In the genomic region with DNA sequence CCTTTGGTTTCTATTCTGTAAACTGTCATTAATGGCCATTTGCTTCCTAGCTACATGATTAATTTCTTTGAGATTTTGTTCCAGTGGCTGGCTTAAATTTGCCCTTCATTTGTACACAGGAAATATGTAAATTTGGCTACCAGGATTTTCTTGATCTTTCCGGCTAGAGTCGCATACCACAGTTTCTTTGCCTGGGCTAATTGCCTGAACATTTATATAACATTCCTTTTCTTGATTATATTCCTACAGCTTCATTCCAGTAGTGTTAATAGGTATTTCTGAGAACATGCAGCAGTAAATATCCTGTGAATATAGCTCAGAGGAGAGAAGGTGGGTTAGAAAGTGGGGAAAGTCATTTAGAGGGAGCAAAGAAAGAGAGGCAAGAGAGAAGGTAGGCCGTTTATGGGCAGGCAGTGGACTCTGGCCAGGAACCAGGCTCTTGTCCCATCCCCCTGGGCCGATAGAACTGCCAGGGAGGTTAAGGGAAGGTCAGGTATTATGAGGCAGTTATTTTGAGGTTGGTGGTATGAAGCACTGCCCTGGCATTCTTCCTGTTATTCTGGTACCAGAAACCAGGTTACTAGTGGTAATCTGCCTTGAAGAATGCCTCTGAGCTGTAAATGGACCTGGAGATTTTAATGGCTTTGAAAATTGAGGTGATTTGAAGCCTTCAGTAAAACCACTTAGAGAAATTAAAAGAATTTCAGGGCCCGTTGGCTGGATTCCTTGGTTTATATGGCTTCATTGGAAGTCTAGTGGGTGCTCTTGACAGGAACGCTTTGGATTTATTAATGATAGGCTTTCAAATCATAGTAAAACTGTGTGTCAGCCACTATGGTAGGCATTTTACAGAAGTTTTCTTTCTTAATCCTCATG, we compare ENCODE assay signal across 8 cellular contexts. TPM values are rescaled to one million over a fixed set of nuclear protein-coding genes. Genes with fewer than 3 reads are reported as not detected.
A peak's percentile ranks its signal among the peaks of the same experiment; 100 is the strongest.
DNase-seq lines count a peak whose midpoint lies in the region; ATAC-seq, FAIRE-seq and TF ChIP-seq lines count a peak whose summit lies in the region.

No MANE protein-coding gene starts in this region.

- ATAC-seq in esophagus mucosa (peak; percentile 59), GM19463 (IDR thresholded peaks at IDR 0.05; ENCODE audit: unreplicated experiment) (no peak)

- H3F3A ChIP-seq in SK-N-SH (replicated peaks; ENCODE audit: insufficient read depth): peaks cover 14% of the 10 kb centered on the region
- no peaks in the 10 kb centered on the region for H3F3A ChIP-seq in neural cell (ENCODE audit: insufficient read depth, low read length, poor library complexity, severe bottlenecking)

- POLR2A ChIA-PET in SK-N-SH (lab: Yijun Ruan, JAX): no interaction called here

- DNase-seq in H54 (ENCODE audit: insufficient read length, low spot score): peak; percentile 67
- DNase-seq in SK-N-SH: peak; percentile 26
- no peak for DNase-seq in GM12892 (ENCODE audit: insufficient read length)
- no peak for DNase-seq in NCI-H1417 treated with DMSO at 0.1 percent for 48 hours (lab: John Stamatoyannopoulos, UW)
- no peak for DNase-seq in 8988T

- TF ChIP-seq RAD21 in SK-N-SH (IDR thresholded peaks at IDR 0.05; ENCODE audit: low read length) (no peak), neural cell (conservative IDR thresholded peaks at IDR 0.05) (no peak)

- H3K79me2 ChIP-seq in SK-N-SH (ENCODE audit: insufficient read depth) (peaks cover 93% of the 10 kb centered on the region), neural cell (replicated peaks; ENCODE audit: insufficient read depth, low read length) (peaks cover 82% of the 10 kb centered on the region)

- no peaks in the 10 kb centered on the region for H3K27me3 ChIP-seq in SK-N-SH (ENCODE audit: insufficient read depth)
- H3K27me3 ChIP-seq in neural cell (ENCODE audit: insufficient read depth, low read depth, low read length): no peaks in the 10 kb centered on the region

- H4K20me1 ChIP-seq in SK-N-SH (ENCODE audit: insufficient read depth) (peaks cover 88% of the 10 kb centered on the region), neural cell (ENCODE audit: insufficient read depth) (peaks cover 16% of the 10 kb centered on the region)

- peak; percentile 91 for FAIRE-seq in H54 (lab: Jason Lieb, UNC)
- FAIRE-seq in GM12892 (lab: Jason Lieb, UNC): no peak

- CTCF ChIA-PET in SK-N-SH (lab: Yijun Ruan, JAX): interaction anchor here (0.7 to 2.5 kb wide), 4 partner anchors 23 to 111 kb away, joined by 3 to 9 read pairs (median 4); a partner anchor contains a TSS

- H3K9me2 ChIP-seq in SK-N-SH: no peaks in the 10 kb centered on the region
- H3K9me2 ChIP-seq in neural cell (ENCODE audit: insufficient read depth, low read length): no peaks in the 10 kb centered on the region

- H3K4me2 ChIP-seq in SK-N-SH (peak overlapping the region; percentile 53; the same call in 1 of the 2 replicates), neural cell (ENCODE audit: low read length) (no peak overlapping the region)

- 44% methylated on average over 6 of the region's 6 CpGs for WGBS in SK-N-SH (ENCODE audit: low lambda C conversion rate)

- H3K4me3 ChIP-seq in SK-N-SH (ENCODE audit: low read depth in 2 of 2, low read length in 1 of 2) (peak overlapping the region; percentile 5 to 21; a peak in 2 of 4 replicates), neural cell (ENCODE audit: low read length) (peak overlapping the region; percentile 100)

- peaks cover 21 to 48% of the 10 kb centered on the region in 2 experiments for H3K4me1 ChIP-seq in SK-N-SH (ENCODE audit: control insufficient read depth in 1 of 2, insufficient read depth in 2 of 2, low read depth in 1 of 2, low read length in 1 of 2)

- H2AFZ ChIP-seq in SK-N-SH (ENCODE audit: low read depth): no peak overlapping the region
- no peak overlapping the region for H2AFZ ChIP-seq in neural cell (ENCODE audit: low read depth, low read length)

- TF ChIP-seq EP300 in SK-N-SH (IDR thresholded peaks at IDR 0.05; ENCODE audit: borderline replicate concordance in 1 of 2, low read depth in 1 of 2, low read length in 1 of 2) (no peak), neural cell (conservative IDR thresholded peaks at IDR 0.05; ENCODE audit: poor library complexity, severe bottlenecking) (no peak)

- no peak for TF ChIP-seq CTCF in SK-N-SH (IDR thresholded peaks at IDR 0.05)
- TF ChIP-seq CTCF in neural cell (IDR thresholded peaks at IDR 0.05; ENCODE audit: poor library complexity, severe bottlenecking): no peak

- H3K9me3 ChIP-seq in SK-N-SH (no peaks in the 10 kb centered on the region), neural cell (ENCODE audit: low read length) (no peaks in the 10 kb centered on the region)

- H3K36me3 ChIP-seq in SK-N-SH (replicated peaks in 1 of 2; ENCODE audit: control insufficient read depth in 1 of 2, insufficient read depth in 2 of 2, low read length in 1 of 2) (peaks cover 0 to 13% of the 10 kb centered on the region in 2 experiments), neural cell (ENCODE audit: insufficient read depth, low read length) (no peaks in the 10 kb centered on the region)

- peak overlapping the region; percentile 8; the same call in 1 of the 2 replicates for H3K9ac ChIP-seq in SK-N-SH
- H3K9ac ChIP-seq in neural cell (ENCODE audit: low read length): no peak overlapping the region

- TF ChIP-seq POLR2A in H54 (IDR thresholded peaks at IDR 0.05; ENCODE audit: low read depth, low read length) (no peak), GM12892 (IDR thresholded peaks at IDR 0.05; ENCODE audit: low read depth, low read length) (no peak)

- H3K27ac ChIP-seq in SK-N-SH (ENCODE audit: low read depth in 2 of 2, low read length in 1 of 2) (peak overlapping the region; percentile 60 to 78), neural cell (ENCODE audit: low read length) (peak overlapping the region; percentile 11)

TF ChIP-seq in SK-N-SH, 30 proteins besides CTCF, POLR2A, EP300 and RAD21 (continues in another document):
- TF ChIP-seq MEF2A (IDR thresholded peaks at IDR 0.05; ENCODE audit: borderline replicate concordance, low read depth) (peak; percentile 49; the same call in 1 of the 2 replicates), POLR2AphosphoS5 (IDR thresholded peaks at IDR 0.05; ENCODE audit: low read depth, low read length) (no peak; the same call in 1 of the 2 replicates), SIN3A (IDR thresholded peaks at IDR 0.05; ENCODE audit: borderline replicate concordance, low read depth, low read length) (0 out of 2 replicates have a peak, but pooled peaks have one; percentile 26), FOXJ3 (CRISPR knock-in tag; IDR thresholded peaks at IDR 0.05) (no peak), TCF12 (IDR thresholded peaks at IDR 0.05) (peak; percentile 35; the same call in 1 of the 2 replicates), NFIC (IDR thresholded peaks at IDR 0.05; ENCODE audit: borderline replicate concordance) (peak; percentile 63), GATA2 (CRISPR knock-in tag; IDR thresholded peaks at IDR 0.05) (no peak), SMC3 (IDR thresholded peaks at IDR 0.05; ENCODE audit: low read depth, low read length) (no peak), RXRA (IDR thresholded peaks at IDR 0.05; ENCODE audit: borderline replicate concordance, low read depth) (peak; percentile 95; the same call in 1 of the 2 replicates)

TF ChIP-seq in neural cell, 6 proteins besides CTCF, POLR2A, EP300 and RAD21 (continues in another document):
- TF ChIP-seq MXI1 (conservative IDR thresholded peaks at IDR 0.05; ENCODE audit: poor library complexity, severe bottlenecking): no peak
- TF ChIP-seq SMC3 (conservative IDR thresholded peaks at IDR 0.05; ENCODE audit: poor library complexity): no peak
- no peak for TF ChIP-seq TAF1 (IDR thresholded peaks at IDR 0.05; ENCODE audit: low read depth)
- TF ChIP-seq POLR2AphosphoS5 (IDR thresholded peaks at IDR 0.05): no peak

RNA-seq across cellular contexts. Expression of a gene that starts 4.4 kb away (rescaled TPM):
- polyA plus RNA-seq in SK-N-SH (2012; rRNA removed) (118 and 122 TPM in 2 replicates), neural cell (139 and 145 TPM in 2 replicates)
- 121 and 154 TPM in 2 replicates for polyA plus RNA-seq in SK-N-SH (2012; cell fraction: cytosol; rRNA removed)
- polyA plus RNA-seq in SK-N-SH (2012; cell fraction: nucleus; rRNA removed): 198 and 234 TPM in 2 replicates
- total RNA-seq in esophagus mucosa: 198 TPM
- 119 and 140 TPM in 2 replicates for polyA minus RNA-seq in neural cell
- 83.8 TPM for polyA plus RNA-seq in GM12892 (2012; ENCODE audit: missing spikeins)

RNA-seq across cellular contexts. Expression of a gene that starts 9.6 kb away (rescaled TPM):
- 28.0 and 39.0 TPM in 2 replicates for polyA plus RNA-seq in SK-N-SH (2012; rRNA removed)
- 38.8 and 41.2 TPM in 2 replicates for polyA plus RNA-seq in SK-N-SH (2012; cell fraction: cytosol; rRNA removed)
- polyA plus RNA-seq in SK-N-SH (2012; cell fraction: nucleus; rRNA removed): 15.5 and 32.0 TPM in 2 replicates
- total RNA-seq in esophagus mucosa: 23.2 TPM
- 91.6 and 98.6 TPM in 2 replicates for polyA plus RNA-seq in neural cell
- 43.6 and 50.1 TPM in 2 replicates for polyA minus RNA-seq in neural cell
- 44.8 TPM for polyA plus RNA-seq in GM12892 (2012; ENCODE audit: missing spikeins)

RNA-seq across cellular contexts. Expression of a gene that starts 42.6 kb away (rescaled TPM):
- polyA plus RNA-seq in SK-N-SH (2012; rRNA removed) (596 and 607 TPM in 2 replicates), neural cell (404 and 466 TPM in 2 replicates)
- polyA plus RNA-seq in SK-N-SH (2012; cell fraction: cytosol; rRNA removed): 700 and 718 TPM in 2 replicates
- polyA plus RNA-seq in SK-N-SH (2012; cell fraction: nucleus; rRNA removed): 172 and 211 TPM in 2 replicates
- total RNA-seq in esophagus mucosa: 621 TPM
- polyA minus RNA-seq in neural cell: 126 and 149 TPM in 2 replicates
- polyA plus RNA-seq in GM12892 (2012; ENCODE audit: missing spikeins): 272 TPM

RNA-seq across cellular contexts. Expression of a gene that starts 42.7 kb away (rescaled TPM):
- 129 and 148 TPM in 2 replicates for polyA plus RNA-seq in SK-N-SH (2012; rRNA removed)
- polyA plus RNA-seq in SK-N-SH (2012; cell fraction: cytosol; rRNA removed): 113 and 122 TPM in 2 replicates
- 212 and 233 TPM in 2 replicates for polyA plus RNA-seq in SK-N-SH (2012; cell fraction: nucleus; rRNA removed)
- total RNA-seq in esophagus mucosa: 26.2 TPM
- 137 and 153 TPM in 2 replicates for polyA plus RNA-seq in neural cell
- 30.2 and 34.3 TPM in 2 replicates for polyA minus RNA-seq in neural cell
- polyA plus RNA-seq in GM12892 (2012; ENCODE audit: missing spikeins): 52.9 TPM

Comparison
In these comparisons a context has a peak if more than half of its experiments do, and no peak if none do; other contexts are left out.
1. DNase-seq: peak in H54 (single experiment) and SK-N-SH (single experiment); none in GM12892 (single experiment), NCI-H1417 treated with DMSO at 0.1 percent for 48 hours (single experiment) and 8988T (single experiment).